8 cellular contexts compared by ENCODE assay signal in genomic region chr15:60391722-60392340, GRCh38. TPM values are rescaled to one million over a fixed set of nuclear protein-coding genes. Genes with fewer than 3 reads are reported as not detected.
DNase-seq lines count a peak whose midpoint lies in the region; ATAC-seq and TF ChIP-seq lines count a peak whose summit lies in the region.

No MANE protein-coding gene starts in this region.

- no peak for TF ChIP-seq CTCF in heart left ventricle (IDR thresholded peaks at IDR 0.05)
- no peak for TF ChIP-seq CTCF in mesothelial cell of epicardium (IDR thresholded peaks at IDR 0.05; ENCODE audit: unreplicated experiment)
- TF ChIP-seq CTCF in vagina (IDR thresholded peaks at IDR 0.05), result no peak

- H3K27me3 ChIP-seq in heart left ventricle (no peaks in the 10 kb centered on the region), vagina (no peaks in the 10 kb centered on the region)

- no peaks in the 10 kb centered on the region for H3K9me3 Mint-ChIP-seq in mesothelial cell of epicardium

- 36 to 42% (median 41%) methylated on average over 4 of the region's 4 CpGs for WGBS in heart left ventricle, 4 donors

- H3K4me3 Mint-ChIP-seq in mesothelial cell of epicardium, result peak overlapping the region; percentile 55

- ATAC-seq in heart left ventricle (no peak), left cardiac atrium (no peak), GM19452 (IDR thresholded peaks at IDR 0.05; ENCODE audit: unreplicated experiment) (no peak)

- H3K4me3 ChIP-seq in heart left ventricle (peak overlapping the region in 3 of 12 donors; percentile 25 to 86 (median 29)), vagina (peak overlapping the region in 1 of 2 donors; percentile 17)

- H3K27me3 Mint-ChIP-seq in mesothelial cell of epicardium (ENCODE audit: low read depth), result no peaks in the 10 kb centered on the region

- H3K36me3 ChIP-seq in heart left ventricle (peaks cover 0 to 61% (median 6%) of the 10 kb centered on the region in 9 donors), vagina (peaks cover 0 to 6% of the 10 kb centered on the region in 2 donors)

- peak overlapping the region in 11 of 12 donors; percentile 47 to 97 (median 87) for H3K27ac ChIP-seq in heart left ventricle
- H3K27ac ChIP-seq in caudate nucleus (ENCODE audit: low read depth, low read length), result peak overlapping the region; percentile 18
- H3K27ac ChIP-seq in vagina, result peak overlapping the region; percentile 62

- peaks cover 14 to 98% (median 72%) of the 10 kb centered on the region in 12 donors for H3K4me1 ChIP-seq in heart left ventricle
- peaks cover 99% of the 10 kb centered on the region for H3K4me1 ChIP-seq in vagina

- H3K36me3 Mint-ChIP-seq in mesothelial cell of epicardium, result peaks cover 10% of the 10 kb centered on the region

- TF ChIP-seq POLR2A in heart left ventricle (IDR thresholded peaks at IDR 0.05) (no peak), vagina (IDR thresholded peaks at IDR 0.05) (no peak)

- intact Hi-C loops in heart left ventricle (cut with DNase I), result loop anchor here in 2 of 10 donors (2.0 to 5.0 kb wide), 2 partner anchors 21 to 35 kb away; no protein-coding TSS in a partner anchor
- intact Hi-C loops in left cardiac atrium (cut with DNase I), result no loop called here
- intact Hi-C loops in vagina (cut with DNase I), result no loop called here

- H3K27ac Mint-ChIP-seq in mesothelial cell of epicardium, result peak overlapping the region; percentile 98

- no peaks in the 10 kb centered on the region for H3K9me3 ChIP-seq in heart left ventricle
- H3K9me3 ChIP-seq in vagina, result no peaks in the 10 kb centered on the region

- H3K4me1 Mint-ChIP-seq in mesothelial cell of epicardium, result peaks cover 88% of the 10 kb centered on the region

- DNase-seq in heart left ventricle (no peak), left cardiac atrium (no peak), caudate nucleus (lab: John Stamatoyannopoulos, UW) (no peak), mesothelial cell of epicardium (ENCODE audit: low spot score in 2 of 2, unreplicated experiment in 2 of 2) (no peak), vagina (ENCODE audit: extremely low spot score in 2 of 2) (peak in 1 of 2 donors; percentile 49), DMS53 (lab: John Stamatoyannopoulos, UW) (no peak)
- no peak for DNase-seq in effector CD8-positive, alpha-beta T cell (lab: John Stamatoyannopoulos, UW)

RNA-seq across cellular contexts. Expression of gene ANXA2, which starts 6.0 kb away (rescaled TPM):
- total RNA-seq in heart left ventricle (100 to 1,000 TPM; 106 to 523 (median 207) TPM), left cardiac atrium (100 to 1,000 TPM; 337 to 435 TPM), mesothelial cell of epicardium (1,031 to 1,044 TPM (median 1,040 TPM) in 3 replicates), vagina (1,230 TPM)
- 100 to 1,000 TPM; 135 to 547 TPM for polyA plus RNA-seq in heart left ventricle

Comparison
In these comparisons a context has a peak if more than half of its experiments do, and no peak if none do; other contexts are left out.
1. H3K27ac ChIP-seq: peak in every context shown above with its lines; median percentile 87 in heart left ventricle; 62 in vagina; 18 in caudate nucleus.